ENCODE assay signal across 1 cellular context in genomic region chr2:196258407-196258806, GRCh38.
TF ChIP-seq lines count a peak whose summit lies in the region.

No MANE protein-coding gene starts in this region.

TF ChIP-seq in endothelial cell of umbilical vein, 7 proteins besides CTCF, POLR2A, EP300 and RAD21:
- TF ChIP-seq FOS (IDR thresholded peaks at IDR 0.05; ENCODE audit: borderline replicate concordance, insufficient read depth, low read length) (peak; percentile 52), JUN (IDR thresholded peaks at IDR 0.05; ENCODE audit: borderline replicate concordance, insufficient read depth, insufficient read length, low read depth) (no peak)
